Comparison of ENCODE assay signal across 20 cellular contexts in the genomic region with DNA sequence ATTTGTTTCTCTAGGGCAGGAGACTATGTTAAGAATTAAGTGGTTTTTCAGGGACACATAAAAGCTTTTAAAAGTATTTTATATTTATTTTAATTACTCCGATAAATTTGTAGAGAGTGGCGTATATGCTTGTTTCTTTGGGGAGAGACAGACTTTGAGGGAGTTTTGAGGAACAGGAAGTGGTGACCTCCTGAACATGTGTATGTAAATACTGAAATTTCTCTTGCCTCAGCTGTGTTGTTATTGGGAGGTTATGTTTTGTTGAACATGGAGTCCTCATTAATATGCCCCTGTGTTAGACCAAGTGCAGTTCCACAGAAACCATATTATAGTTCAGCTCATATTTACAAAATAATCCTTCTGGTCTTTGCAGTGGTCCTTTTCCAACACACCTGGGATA. TPM values are rescaled to one million over a fixed set of nuclear protein-coding genes. Genes with fewer than 3 reads are reported as not detected.
A peak's percentile ranks its signal among the peaks of the same experiment; 100 is the strongest.
DNase-seq lines count a peak whose midpoint lies in the region; ATAC-seq and TF ChIP-seq lines count a peak whose summit lies in the region.
"Had no signal": no experiment of that assay in that cellular context is flagged by ENCODE, and none has a peak within 500 bp of the region (broad histone marks: within the 10 kb centered on the region; RNA-seq: fewer than 3 reads in every experiment).

No MANE protein-coding gene starts in this region.

- H2AFZ ChIP-seq in GM23338 = no peak overlapping the region

- H3K27me3 ChIP-seq in GM23338 (ENCODE audit: insufficient read depth) (no peaks in the 10 kb centered on the region), foreskin keratinocyte (no peaks in the 10 kb centered on the region), right atrium auricular region (no peaks in the 10 kb centered on the region)
- H3K27me3 ChIP-seq: cardiac muscle cell had no signal

- no peak overlapping the region for H3K27ac ChIP-seq in GM23338 (ENCODE audit: low read depth)
- H3K27ac ChIP-seq in foreskin keratinocyte = no peak overlapping the region
- H3K27ac ChIP-seq in right atrium auricular region = no peak overlapping the region
- H3K27ac ChIP-seq: cardiac muscle cell, prostate gland had no signal

- H3K4me1 Mint-ChIP-seq in GM23338 = peaks cover 52% of the 10 kb centered on the region
- H3K4me1 Mint-ChIP-seq in T-helper 17 cell = no peaks in the 10 kb centered on the region
- no peaks in the 10 kb centered on the region for H3K4me1 Mint-ChIP-seq in progenitor cell of endocrine pancreas (ENCODE audit: low read depth)
- H3K4me1 Mint-ChIP-seq: activated naive CD4-positive, alpha-beta T cell treated with anti-CD3 and anti-CD28 coated beads, Interleukin-2, amount 50 U/mL, for 24 hours had no signal

- no peak overlapping the region for H3K4me3 Mint-ChIP-seq in GM23338
- peak overlapping the region; percentile 36 for H3K4me3 Mint-ChIP-seq in T-helper 17 cell
- no peak overlapping the region for H3K4me3 Mint-ChIP-seq in progenitor cell of endocrine pancreas (ENCODE audit: low read depth)
- H3K4me3 Mint-ChIP-seq: activated naive CD4-positive, alpha-beta T cell treated with anti-CD3 and anti-CD28 coated beads, Interleukin-2, amount 50 U/mL, for 24 hours; T-helper 1 cell treated with Interleukin-12 subunit alpha and Interleukin-12 subunit beta and Interleukin-4 antibody, amounts not matched to agents 30 μg/mL and 1 μg/mL, for 36 hours had no signal

- peaks cover 3% of the 10 kb centered on the region; the same call in 1 of the 2 replicates for H3K9me2 ChIP-seq in GM23338 (ENCODE audit: insufficient read depth)

- no peak overlapping the region for H3K4me3 ChIP-seq in GM23338
- no peak overlapping the region for H3K4me3 ChIP-seq in right atrium auricular region
- H3K4me3 ChIP-seq: cardiac muscle cell, lung, prostate gland had no signal

- H3K27me3 Mint-ChIP-seq in GM23338 (ENCODE audit: insufficient read depth, low read depth, poor library complexity) (no peaks in the 10 kb centered on the region), T-helper 17 cell (no peaks in the 10 kb centered on the region), progenitor cell of endocrine pancreas (no peaks in the 10 kb centered on the region)
- H3K27me3 Mint-ChIP-seq: activated naive CD4-positive, alpha-beta T cell treated with anti-CD3 and anti-CD28 coated beads, Interleukin-2, amount 50 U/mL, for 24 hours had no signal

- peaks cover 41% of the 10 kb centered on the region for H3K4me1 ChIP-seq in GM23338 (ENCODE audit: insufficient read depth)
- H3K4me1 ChIP-seq in foreskin keratinocyte = peaks cover 10% of the 10 kb centered on the region
- H3K4me1 ChIP-seq in right atrium auricular region = peaks cover 0 to 31% of the 10 kb centered on the region in 2 donors
- H3K4me1 ChIP-seq: prostate gland had no signal

- no peaks in the 10 kb centered on the region for H4K20me1 ChIP-seq in GM23338 (replicated peaks; ENCODE audit: insufficient read depth)

- H3K36me3 ChIP-seq in GM23338 (ENCODE audit: insufficient read depth) (no peaks in the 10 kb centered on the region), right atrium auricular region (peaks cover 34% of the 10 kb centered on the region)
- H3K36me3 ChIP-seq: prostate gland had no signal

- H3K9me3 ChIP-seq in T-helper 17 cell (ENCODE audit: control insufficient read depth, low read length, poor library complexity, severe bottlenecking) = no peaks in the 10 kb centered on the region
- H3K9me3 ChIP-seq in right atrium auricular region = no peaks in the 10 kb centered on the region
- H3K9me3 ChIP-seq: prostate gland had no signal

- TF ChIP-seq CTCF in GM23338 (conservative IDR thresholded peaks at IDR 0.05; ENCODE audit: low read depth in 2 of 2) = no peak
- no peak for TF ChIP-seq CTCF in progenitor cell of endocrine pancreas (IDR thresholded peaks at IDR 0.05; ENCODE audit: unreplicated experiment)
- no peak for TF ChIP-seq CTCF in foreskin keratinocyte (conservative IDR thresholded peaks at IDR 0.05)
- TF ChIP-seq CTCF in right atrium auricular region (IDR thresholded peaks at IDR 0.05) = no peak

- peaks cover 22% of the 10 kb centered on the region for H3K36me3 Mint-ChIP-seq in GM23338 (ENCODE audit: low read depth)
- H3K36me3 Mint-ChIP-seq in T-helper 17 cell (ENCODE audit: low read depth) = no peaks in the 10 kb centered on the region
- H3K36me3 Mint-ChIP-seq in progenitor cell of endocrine pancreas (ENCODE audit: insufficient read depth) = peaks cover 20% of the 10 kb centered on the region
- H3K36me3 Mint-ChIP-seq: activated naive CD4-positive, alpha-beta T cell treated with anti-CD3 and anti-CD28 coated beads, Interleukin-2, amount 50 U/mL, for 24 hours had no signal

- H3K79me2 ChIP-seq in GM23338 (replicated peaks; ENCODE audit: insufficient read depth) = no peaks in the 10 kb centered on the region

- no peaks in the 10 kb centered on the region for H3F3A ChIP-seq in GM23338 (replicated peaks; ENCODE audit: low read depth)

- DNase-seq in GM23338 (ENCODE audit: low spot score) = no peak
- peak; percentile 5 to 32 for DNase-seq in Kasumi-1 (lab: John Stamatoyannopoulos, UW)
- no peak for DNase-seq in T-helper 17 cell
- no peak for DNase-seq in progenitor cell of endocrine pancreas (ENCODE audit: low spot score, unreplicated experiment)
- no peak for DNase-seq in SKM-1 treated with dmso at 0.1 percent for 144 hours (lab: John Stamatoyannopoulos, UW; ENCODE audit: unreplicated experiment)
- DNase-seq in foreskin keratinocyte = no peak
- no peak for DNase-seq in right atrium auricular region (ENCODE audit: low spot score)
- DNase-seq: activated CD4-positive, alpha-beta T cell treated with anti-CD3 and anti-CD28 coated beads, Interleukin-2, amount 50 U/mL, for 1 hour; aorta; NCI-H146; SHP77 treated with DMSO at 0.1 percent for 48 hours; trophoblast cell had no signal

- H3K27ac Mint-ChIP-seq in GM23338 (peak overlapping the region; percentile 66), T-helper 17 cell (no peak overlapping the region), progenitor cell of endocrine pancreas (peak overlapping the region; percentile 45)
- H3K27ac Mint-ChIP-seq: activated naive CD4-positive, alpha-beta T cell treated with anti-CD3 and anti-CD28 coated beads, Interleukin-2, amount 50 U/mL, for 24 hours; T-helper 1 cell treated with Interleukin-12 subunit alpha and Interleukin-12 subunit beta and Interleukin-4 antibody, amounts not matched to agents 30 μg/mL and 1 μg/mL, for 36 hours had no signal

- H3K9me3 Mint-ChIP-seq in GM23338 (no peaks in the 10 kb centered on the region), progenitor cell of endocrine pancreas (ENCODE audit: low read depth) (no peaks in the 10 kb centered on the region)
- H3K9me3 Mint-ChIP-seq: activated naive CD4-positive, alpha-beta T cell treated with anti-CD3 and anti-CD28 coated beads, Interleukin-2, amount 50 U/mL, for 24 hours; T-helper 1 cell treated with Interleukin-12 subunit alpha and Interleukin-12 subunit beta and Interleukin-4 antibody, amounts not matched to agents 30 μg/mL and 1 μg/mL, for 36 hours had no signal

- H3K4me2 ChIP-seq in GM23338 = no peak overlapping the region

- ATAC-seq in GM23338 (no peak), T-helper 17 cell (no peak), foreskin keratinocyte (no peak), SK-N-SH treated with all-trans-retinoic acid at 6 μM for 48 hours (no peak)

TF ChIP-seq in GM23338, 12 proteins besides CTCF, POLR2A, EP300 and RAD21 (continues in another document):
- no peak for TF ChIP-seq ZNF114 (CRISPR knock-in tag; IDR thresholded peaks at IDR 0.05)
- no peak for TF ChIP-seq ZNF331 (CRISPR knock-in tag; IDR thresholded peaks at IDR 0.05; ENCODE audit: low read depth)

TF ChIP-seq in SK-N-SH treated with all-trans-retinoic acid at 6 μM for 48 hours, 23 proteins besides CTCF, POLR2A, EP300 and RAD21 (continues in another document):
- no peak for TF ChIP-seq ZFP30 (CRISPR knock-in tag; IDR thresholded peaks at IDR 0.05)
- TF ChIP-seq TOX (CRISPR knock-in tag; IDR thresholded peaks at IDR 0.05; ENCODE audit: borderline replicate concordance) = no peak
- no peak for TF ChIP-seq ZC3H10 (CRISPR knock-in tag; IDR thresholded peaks at IDR 0.05)
- TF ChIP-seq ESRRG (CRISPR knock-in tag; IDR thresholded peaks at IDR 0.05) = no peak
- no peak for TF ChIP-seq SNAI2 (CRISPR knock-in tag; IDR thresholded peaks at IDR 0.05)
- TF ChIP-seq, protein P1, sequence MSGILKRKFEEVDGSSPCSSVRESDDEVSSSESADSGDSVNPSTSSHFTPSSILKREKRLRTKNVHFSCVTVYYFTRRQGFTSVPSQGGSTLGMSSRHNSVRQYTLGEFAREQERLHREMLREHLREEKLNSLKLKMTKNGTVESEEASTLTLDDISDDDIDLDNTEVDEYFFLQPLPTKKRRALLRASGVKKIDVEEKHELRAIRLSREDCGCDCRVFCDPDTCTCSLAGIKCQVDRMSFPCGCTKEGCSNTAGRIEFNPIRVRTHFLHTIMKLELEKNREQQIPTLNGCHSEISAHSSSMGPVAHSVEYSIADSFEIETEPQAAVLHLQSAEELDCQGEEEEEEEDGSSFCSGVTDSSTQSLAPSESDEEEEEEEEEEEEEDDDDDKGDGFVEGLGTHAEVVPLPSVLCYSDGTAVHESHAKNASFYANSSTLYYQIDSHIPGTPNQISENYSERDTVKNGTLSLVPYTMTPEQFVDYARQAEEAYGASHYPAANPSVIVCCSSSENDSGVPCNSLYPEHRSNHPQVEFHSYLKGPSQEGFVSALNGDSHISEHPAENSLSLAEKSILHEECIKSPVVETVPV (CRISPR knock-in tag; IDR thresholded peaks at IDR 0.05) = no peak

RNA-seq across cellular contexts. Expression of a gene that starts 41.8 kb away (rescaled TPM):
- not detected in 2 replicates for total RNA-seq in GM23338 (2014; rRNA removed; shearing (Covaris generic))
- polyA plus RNA-seq in GM23338 (2016; fragmentation: Nextera tagmentation; extraction: Ambion mirVana) (0.21 TPM in 1 of 2 replicates, not detected in the other), foreskin keratinocyte (0.03 and 0.07 TPM in 2 replicates)
- total RNA-seq in T-helper 17 cell (not detected), progenitor cell of endocrine pancreas (0.62 TPM in 1 of 2 replicates, not detected in the other), foreskin keratinocyte (0.11 TPM in 1 of 2 replicates, not detected in the other), right atrium auricular region (under 1 TPM in 1 of 2 donors, not detected in 1; 0.39 TPM)
- total RNA-seq: cardiac muscle cell, Daoy had no signal
- polyA plus RNA-seq: keratinocyte had no signal

RNA-seq across cellular contexts. Expression of a gene that starts 42.9 kb away (rescaled TPM):
- total RNA-seq in GM23338 (2014; rRNA removed; shearing (Covaris generic)) = 25.4 and 28.3 TPM in 2 replicates
- polyA plus RNA-seq in GM23338 (2016; fragmentation: Nextera tagmentation; extraction: Ambion mirVana) (20.7 and 22.4 TPM in 2 replicates), foreskin keratinocyte (35.0 and 35.1 TPM in 2 replicates)
- total RNA-seq in T-helper 17 cell (10 to 100 TPM; 11.8 to 12.7 TPM), progenitor cell of endocrine pancreas (65.5 and 66.3 TPM in 2 replicates), foreskin keratinocyte (49.0 and 56.2 TPM in 2 replicates), right atrium auricular region (10 to 100 TPM; 58.7 to 70.7 TPM)

Comparison
In these comparisons a context has a peak if more than half of its experiments do, and no peak if none do; other contexts are left out.
1. DNase-seq: peak in Kasumi-1 (2 of 2); none in GM23338 (single experiment), T-helper 17 cell (0 of 3), progenitor cell of endocrine pancreas (single experiment), SKM-1 treated with dmso at 0.1 percent for 144 hours (single experiment), foreskin keratinocyte (0 of 2) and right atrium auricular region (single experiment).